Comparison of ENCODE assay signal across 22 cellular contexts in the genomic region with DNA sequence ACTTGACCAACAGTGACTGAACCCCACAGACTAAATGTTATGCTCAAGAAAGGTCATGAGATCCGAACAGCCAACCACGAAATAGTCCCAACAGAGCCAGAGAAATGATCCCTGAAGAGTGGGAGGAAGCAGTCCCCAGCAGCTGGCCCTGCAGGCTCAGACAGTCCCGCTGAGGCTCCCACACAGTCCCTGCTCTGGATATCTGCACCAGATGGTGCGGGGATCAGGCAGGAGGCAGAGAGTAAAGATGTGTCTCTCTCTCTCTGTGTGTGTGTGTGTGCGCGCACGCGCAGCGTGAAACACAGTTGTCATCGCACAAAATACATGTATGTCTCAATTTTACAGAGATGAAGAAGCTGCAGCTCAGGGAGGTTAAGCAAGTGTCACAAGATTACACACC. TPM values are rescaled to one million over a fixed set of nuclear protein-coding genes. Genes with fewer than 3 reads are reported as not detected.
DNase-seq lines count a peak whose midpoint lies in the region; ATAC-seq, FAIRE-seq and TF ChIP-seq lines count a peak whose summit lies in the region.
"Had no signal": no experiment of that assay in that cellular context is flagged by ENCODE, and none has a peak within 500 bp of the region (broad histone marks: within the 10 kb centered on the region; RNA-seq: fewer than 3 reads in every experiment).

No MANE protein-coding gene starts in this region.

- H3K4me1 Mint-ChIP-seq in activated naive CD8-positive, alpha-beta T cell treated with anti-CD3 and anti-CD28 coated beads, Interleukin-2, amount 50 U/mL, for 24 hours: no peaks in the 10 kb centered on the region

- no peaks in the 10 kb centered on the region for H3K36me3 Mint-ChIP-seq in activated naive CD8-positive, alpha-beta T cell treated with anti-CD3 and anti-CD28 coated beads, Interleukin-2, amount 50 U/mL, for 24 hours (ENCODE audit: low read depth)

- H3K27ac Mint-ChIP-seq in activated naive CD8-positive, alpha-beta T cell treated with anti-CD3 and anti-CD28 coated beads, Interleukin-2, amount 50 U/mL, for 24 hours: no peak overlapping the region
- H3K27ac Mint-ChIP-seq: CD4-positive, alpha-beta T cell; effector memory CD8-positive, alpha-beta T cell; T-helper 1 cell treated with Interleukin-12 subunit alpha and Interleukin-12 subunit beta and Interleukin-4 antibody, amounts not matched to agents 30 μg/mL and 1 μg/mL, for 36 hours had no signal

- no peak overlapping the region for H3K56ac ChIP-seq in H1 (replicated peaks; ENCODE audit: insufficient read length, low read depth, low read length)

- H3K27ac ChIP-seq in H1 (ENCODE audit: low read depth, low read length) (no peak overlapping the region), mesenchymal stem cell (ENCODE audit: low read length, poor library complexity, severe bottlenecking) (no peak overlapping the region), vagina (peak overlapping the region; percentile 46), foreskin keratinocyte (no peak overlapping the region)
- H3K27ac ChIP-seq: stomach had no signal

- H3K79me1 ChIP-seq in H1 (ENCODE audit: low read depth, low read length) (no peaks in the 10 kb centered on the region), mesenchymal stem cell (replicated peaks; ENCODE audit: low read length, poor library complexity, severe bottlenecking) (no peaks in the 10 kb centered on the region)

- WGBS in H1 (ENCODE audit: extremely low coverage in 1 of 2, insufficient coverage in 1 of 2, insufficient read length in 1 of 2, insufficient replicate concordance in 2 of 2, low coverage in 1 of 2, low lambda C conversion rate in 2 of 2, missing lambda C conversion rate in 1 of 2), 2 experiments: 96% methylated on average over 10 of the region's 10 CpGs; no CpG with 5 or more reads in 1 of the 2 experiments
- 84% methylated on average over 10 of the region's 10 CpGs for WGBS in mesenchymal stem cell

- H3K9ac ChIP-seq in H1 (replicated peaks in 1 of 4; ENCODE audit: extremely low read depth in 1 of 4, low read depth in 3 of 4, low read length in 3 of 4) (no peak overlapping the region), mesenchymal stem cell (ENCODE audit: low read length) (peak overlapping the region; percentile 25)

- H2BK12ac ChIP-seq in H1 (ENCODE audit: low read depth, low read length) (no peak overlapping the region), mesenchymal stem cell (ENCODE audit: low read length in 2 of 2) (peak overlapping the region; percentile 38 to 57)

- H3K4me3 ChIP-seq in H1 (ENCODE audit: extremely low read depth in 1 of 4, insufficient read depth in 2 of 4, low read depth in 3 of 4, low read length in 4 of 4) (no peak overlapping the region), mesenchymal stem cell (ENCODE audit: insufficient read depth in 1 of 2, low read depth in 1 of 2, low read length in 2 of 2) (no peak overlapping the region), vagina (no peak overlapping the region)
- H3K4me3 ChIP-seq: stomach had no signal

- H3K23ac ChIP-seq in H1 (ENCODE audit: insufficient read length) (no peak overlapping the region), mesenchymal stem cell (ENCODE audit: low read length in 2 of 2) (no peak overlapping the region)

- no peaks in the 10 kb centered on the region for H4K20me1 ChIP-seq in H1 (replicated peaks in 1 of 2; ENCODE audit: control insufficient read depth in 1 of 2, insufficient read depth in 2 of 2, low read length in 2 of 2)

- H2AK5ac ChIP-seq in H1 (ENCODE audit: low read depth, low read length) (no peak overlapping the region), mesenchymal stem cell (ENCODE audit: low read length, severe bottlenecking) (no peak overlapping the region)

- no peak for TF ChIP-seq RAD21 in H1 (IDR thresholded peaks at IDR 0.05 in 1 of 2, conservative IDR thresholded peaks at IDR 0.05 in 1 of 2; ENCODE audit: low read depth in 2 of 2, low read length in 2 of 2)

- H3K18ac ChIP-seq in H1 (ENCODE audit: extremely low read depth, low read length) (no peak overlapping the region), mesenchymal stem cell (ENCODE audit: low read depth in 1 of 2, low read length in 2 of 2) (peak overlapping the region; percentile 18 to 71)

- H3K27me3 ChIP-seq in H1 (replicated peaks in 1 of 4; ENCODE audit: control insufficient read depth in 3 of 4, extremely low read depth in 1 of 4, insufficient read depth in 3 of 4, low read length in 3 of 4) (no peaks in the 10 kb centered on the region), mesenchymal stem cell (ENCODE audit: control insufficient read depth in 1 of 2, insufficient read depth in 1 of 2, low read length in 2 of 2) (no peaks in the 10 kb centered on the region), vagina (no peaks in the 10 kb centered on the region), foreskin keratinocyte (no peaks in the 10 kb centered on the region)
- H3K27me3 ChIP-seq: stomach had no signal

- H4K8ac ChIP-seq in H1 (ENCODE audit: extremely low read depth, insufficient read depth, low read length): no peak overlapping the region
- H4K8ac ChIP-seq in mesenchymal stem cell (ENCODE audit: low read length): no peak overlapping the region

- no peak overlapping the region for H4K5ac ChIP-seq in H1 (ENCODE audit: insufficient read length, low read depth, low read length)

- 0 out of 2 replicates have a peak overlapping the region, but pooled peaks have one; percentile 45 for H2AFZ ChIP-seq in H1 (ENCODE audit: low read length)
- H2AFZ ChIP-seq in mesenchymal stem cell (ENCODE audit: low read depth, low read length): peak overlapping the region; percentile 37

- H3K4ac ChIP-seq in H1 (replicated peaks; ENCODE audit: insufficient read length, low read depth, low read length) (no peak overlapping the region), mesenchymal stem cell (ENCODE audit: low read depth in 1 of 2, low read length in 2 of 2) (peak overlapping the region in 1 of 2 experiments; percentile 53)

- no peak overlapping the region for H3K4me2 ChIP-seq in H1 (ENCODE audit: insufficient read depth in 1 of 2, low read depth in 2 of 2, low read length in 2 of 2)
- H3K4me2 ChIP-seq in mesenchymal stem cell (ENCODE audit: low read length, poor library complexity, severe bottlenecking): no peak overlapping the region

- H2BK5ac ChIP-seq in H1 (ENCODE audit: low read depth, low read length): no peak overlapping the region
- no peak overlapping the region for H2BK5ac ChIP-seq in mesenchymal stem cell (ENCODE audit: low read depth, low read length, poor library complexity, severe bottlenecking)

- TF ChIP-seq POLR2A in H1 (IDR thresholded peaks at IDR 0.05; ENCODE audit: control extremely low read depth in 1 of 2, low read depth in 2 of 2, low read length in 2 of 2): no peak
- TF ChIP-seq POLR2A in vagina (IDR thresholded peaks at IDR 0.05): no peak

- no peak overlapping the region for H3K14ac ChIP-seq in H1 (ENCODE audit: insufficient read length)
- H3K14ac ChIP-seq in mesenchymal stem cell (ENCODE audit: low read length in 2 of 2): no peak overlapping the region

- H4K91ac ChIP-seq in H1 (replicated peaks; ENCODE audit: insufficient read length, low read length) (no peak overlapping the region), mesenchymal stem cell (ENCODE audit: low read length) (no peak overlapping the region)

- FAIRE-seq in H1 (lab: Jason Lieb, UNC): no peak
- FAIRE-seq: bronchial epithelial cell, GM12891, RCC 7860 had no signal

- H3K4me3 Mint-ChIP-seq in activated naive CD8-positive, alpha-beta T cell treated with anti-CD3 and anti-CD28 coated beads, Interleukin-2, amount 50 U/mL, for 24 hours: no peak overlapping the region
- H3K4me3 Mint-ChIP-seq: CD4-positive, alpha-beta T cell; effector memory CD8-positive, alpha-beta T cell; T-helper 1 cell treated with Interleukin-12 subunit alpha and Interleukin-12 subunit beta and Interleukin-4 antibody, amounts not matched to agents 30 μg/mL and 1 μg/mL, for 36 hours had no signal

- H3K9me3 ChIP-seq in H1 (ENCODE audit: insufficient read depth in 2 of 2, low read depth in 1 of 2, low read length in 1 of 2) (no peaks in the 10 kb centered on the region), mesenchymal stem cell (ENCODE audit: control insufficient read depth, low read length) (no peaks in the 10 kb centered on the region), vagina (no peaks in the 10 kb centered on the region)
- H3K9me3 ChIP-seq: stomach had no signal

- H3K36me3 ChIP-seq in H1 (ENCODE audit: control insufficient read depth in 2 of 4, insufficient read depth in 4 of 4, low read length in 3 of 4) (no peaks in the 10 kb centered on the region), mesenchymal stem cell (ENCODE audit: control insufficient read depth in 1 of 2, insufficient read depth in 2 of 2, low read depth in 1 of 2, low read length in 2 of 2) (no peaks in the 10 kb centered on the region), vagina (no peaks in the 10 kb centered on the region)
- H3K36me3 ChIP-seq: stomach had no signal

- TF ChIP-seq EP300 in H1 (IDR thresholded peaks at IDR 0.05; ENCODE audit: borderline replicate concordance in 1 of 2, low read depth in 2 of 2, low read length in 2 of 2): no peak

- POLR2A ChIA-PET in H1 (lab: Charles Lee; ENCODE audit: partially characterized antibody): no interaction called here

- H3K23me2 ChIP-seq in H1 (ENCODE audit: low read depth, low read length): no peaks in the 10 kb centered on the region

- CTCF ChIA-PET in H1 (lab: Charles Lee; ENCODE audit: partially characterized antibody): interaction anchor here (0.8 to 0.9 kb wide), 2 partner anchors 13 to 16 kb away, joined by 3 to 4 read pairs; no protein-coding TSS in a partner anchor

- peaks cover 5% of the 10 kb centered on the region for H3K9me3 Mint-ChIP-seq in activated naive CD8-positive, alpha-beta T cell treated with anti-CD3 and anti-CD28 coated beads, Interleukin-2, amount 50 U/mL, for 24 hours
- H3K9me3 Mint-ChIP-seq: CD4-positive, alpha-beta T cell; T-helper 1 cell treated with Interleukin-12 subunit alpha and Interleukin-12 subunit beta and Interleukin-4 antibody, amounts not matched to agents 30 μg/mL and 1 μg/mL, for 36 hours had no signal

- H2BK20ac ChIP-seq in H1 (ENCODE audit: low read length): no peak overlapping the region

- H3K79me2 ChIP-seq in H1 (ENCODE audit: control insufficient read depth in 1 of 2, insufficient read depth in 2 of 2, low read length in 2 of 2): no peaks in the 10 kb centered on the region

- H2BK15ac ChIP-seq in H1 (ENCODE audit: low read length) (no peak overlapping the region), mesenchymal stem cell (ENCODE audit: low read depth, poor library complexity, severe bottlenecking) (no peak overlapping the region)

- no peaks in the 10 kb centered on the region for H3K4me1 ChIP-seq in H1 (replicated peaks in 1 of 4; ENCODE audit: control insufficient read depth in 3 of 4, insufficient read depth in 4 of 4, low read length in 3 of 4)
- H3K4me1 ChIP-seq in mesenchymal stem cell (ENCODE audit: control insufficient read depth, insufficient read depth, low read depth, low read length): peaks cover 7% of the 10 kb centered on the region
- peaks cover 42% of the 10 kb centered on the region for H3K4me1 ChIP-seq in vagina
- no peaks in the 10 kb centered on the region for H3K4me1 ChIP-seq in foreskin keratinocyte
- H3K4me1 ChIP-seq: stomach had no signal

- intact Hi-C loops in vagina (cut with DNase I): no loop called here

- H2BK120ac ChIP-seq in H1 (replicated peaks; ENCODE audit: low read depth, low read length) (no peak overlapping the region), mesenchymal stem cell (ENCODE audit: low read depth, low read length) (no peak overlapping the region)

- no peak for TF ChIP-seq CTCF in H1 (IDR thresholded peaks at IDR 0.05; ENCODE audit: control extremely low read depth in 1 of 3, insufficient read depth in 1 of 3, low read depth in 1 of 3, low read length in 3 of 3)
- no peak for TF ChIP-seq CTCF in vagina (IDR thresholded peaks at IDR 0.05)
- TF ChIP-seq CTCF in foreskin keratinocyte (conservative IDR thresholded peaks at IDR 0.05): no peak

- ATAC-seq in foreskin keratinocyte (no peak), HG03108 (IDR thresholded peaks at IDR 0.05; ENCODE audit: unreplicated experiment) (no peak)
- ATAC-seq in activated naive CD8-positive, alpha-beta T cell treated with anti-CD3 and anti-CD28 coated beads, Interleukin-2, amount 50 U/mL, for 24 hours: no peak
- ATAC-seq: effector memory CD8-positive, alpha-beta T cell had no signal

- DNase-seq in NCI-H1694 (lab: John Stamatoyannopoulos, UW): peak; percentile 0
- no peak for DNase-seq in NCI-H1694 treated with DMSO at 0.1 percent for 48 hours (lab: John Stamatoyannopoulos, UW)
- DNase-seq in H1 (ENCODE audit: low read depth in 1 of 2, low spot score in 2 of 2): no peak
- no peak for DNase-seq in mesenchymal stem cell
- no peak for DNase-seq in vagina (ENCODE audit: extremely low spot score in 2 of 2)
- DNase-seq in foreskin keratinocyte: no peak
- DNase-seq in activated naive CD8-positive, alpha-beta T cell treated with anti-CD3 and anti-CD28 coated beads, Interleukin-2, amount 50 U/mL, for 24 hours: no peak
- DNase-seq: activated CD4-positive, CD25-positive, alpha-beta regulatory T cell treated with anti-CD3 and anti-CD28 coated beads, Interleukin-2, amount 50 U/mL, for 72 hours; activated CD8-positive, alpha-beta memory T cell treated with anti-CD3 and anti-CD28 coated beads, Interleukin-2, amount 50 U/mL, for 4 hours; activated naive CD4-positive, alpha-beta T cell treated with anti-CD3 and anti-CD28 coated beads, Interleukin-2, amount 50 U/mL, for 16 hours; CD4-positive, alpha-beta T cell; effector memory CD8-positive, alpha-beta T cell; KG1; midbrain; NCI-H1417 treated with DMSO at 0.1 percent for 48 hours; NCI-H748 treated with DMSO at 0.1 percent for 48 hours; stomach had no signal

- H3K27me3 Mint-ChIP-seq in activated naive CD8-positive, alpha-beta T cell treated with anti-CD3 and anti-CD28 coated beads, Interleukin-2, amount 50 U/mL, for 24 hours: no peaks in the 10 kb centered on the region
- H3K27me3 Mint-ChIP-seq: CD4-positive, alpha-beta T cell; effector memory CD8-positive, alpha-beta T cell had no signal

RNA-seq across cellular contexts. Expression of a gene that starts 28.0 kb away (rescaled TPM):
- total RNA-seq in H1 (2021; fragmentation: NEBNext Ultra II Directional; extraction: Animal tissue kit (Norgen Biotek cat#: 25700)): 1.6 and 1.9 TPM in 2 replicates
- polyA plus RNA-seq in H1 (2011; rRNA removed) (0.09 and 0.11 TPM in 2 replicates), foreskin keratinocyte (not detected in 2 replicates)
- polyA plus RNA-seq in H1 (2011; cell fraction: cytosol; rRNA removed): 0.16 TPM
- 0.21 TPM for polyA plus RNA-seq in H1 (2011; cell fraction: nucleus; rRNA removed)
- polyA plus RNA-seq in H1 (2012, experiment 1 of 2): 0.38 to 0.55 TPM (median 0.46 TPM) in 4 replicates
- 0.16 TPM for polyA plus RNA-seq in H1 (2012, experiment 2 of 2)
- 0.34 TPM for polyA plus RNA-seq in H1 (2013, experiment 1 of 2)
- 0.46 TPM for polyA plus RNA-seq in H1 (2013, experiment 2 of 2)
- 2.2 and 2.9 TPM in 2 replicates for polyA minus RNA-seq in H1 (2011; rRNA and poly(A)+ RNA removed)
- 0.37 TPM for polyA minus RNA-seq in H1 (2011; cell fraction: cytosol; rRNA and poly(A)+ RNA removed)
- 6.6 TPM for polyA minus RNA-seq in H1 (2011; cell fraction: nucleus; rRNA and poly(A)+ RNA removed)
- polyA plus RNA-seq in mesenchymal stem cell (2013, experiment 1 of 2): 1.2 TPM
- polyA plus RNA-seq in mesenchymal stem cell (2013, experiment 2 of 2): 1.4 TPM
- total RNA-seq in vagina (7.4 TPM), foreskin keratinocyte (not detected in 2 replicates)
- total RNA-seq: bronchial epithelial cell; CD4-positive, alpha-beta T cell had no signal
